Comparison of ENCODE assay signal across 15 cellular contexts in genomic region chr9:135956798-135957166, GRCh38. TPM values are rescaled to one million over a fixed set of nuclear protein-coding genes. Genes with fewer than 3 reads are reported as not detected.
DNase-seq lines count a peak whose midpoint lies in the region; ATAC-seq, FAIRE-seq and TF ChIP-seq lines count a peak whose summit lies in the region.
"Had no signal": no experiment of that assay in that cellular context is flagged by ENCODE, and none has a peak within 500 bp of the region (broad histone marks: within the 10 kb centered on the region; RNA-seq: fewer than 3 reads in every experiment).

No MANE protein-coding gene starts in this region.

- peaks cover 12 to 13% of the 10 kb centered on the region in 2 experiments for H3K4me1 Mint-ChIP-seq in H9

- no peak overlapping the region for H2AK5ac ChIP-seq in H9 (ENCODE audit: insufficient read length, low read length)

- peaks cover 75% of the 10 kb centered on the region for H3K36me3 ChIP-seq in K562 (ENCODE audit: control insufficient read depth, insufficient read depth, low read length)
- H3K36me3 ChIP-seq in psoas muscle (ENCODE audit: insufficient read depth in 1 of 2, low read depth in 1 of 2), result peaks cover 0 to 28% of the 10 kb centered on the region in 2 donors

- TF ChIP-seq RAD21 in K562 (CRISPR knock-in tag; conservative IDR thresholded peaks at IDR 0.05 in 1 of 2, IDR thresholded peaks at IDR 0.05 in 1 of 2), result no peak

- H3K4me3 ChIP-seq in K562 (peak overlapping the region; percentile 76), psoas muscle (peak overlapping the region; percentile 96)
- H3K4me3 ChIP-seq: GM23338 had no signal

- H3K79me2 ChIP-seq in H9 (ENCODE audit: insufficient read depth, low read length) (peaks cover 15% of the 10 kb centered on the region; the same call in 1 of the 2 replicates), K562 (ENCODE audit: control insufficient read depth, insufficient read depth, low read length) (peaks cover 91% of the 10 kb centered on the region)

- H3K9me3 ChIP-seq in H9 (ENCODE audit: control insufficient read depth, low read depth, low read length) (no peaks in the 10 kb centered on the region), K562 (replicated peaks; ENCODE audit: control insufficient read depth, insufficient read depth, low read depth, low read length) (no peaks in the 10 kb centered on the region), psoas muscle (no peaks in the 10 kb centered on the region)

- H3K27ac ChIP-seq in H9 (ENCODE audit: insufficient read length, low read depth, low read length) (no peak overlapping the region), K562 (ENCODE audit: extremely low read depth, low read depth, low read length) (peak overlapping the region; percentile 89), psoas muscle (peak overlapping the region; percentile 93)
- H3K27ac ChIP-seq: 22Rv1 had no signal

- no peaks in the 10 kb centered on the region for H3K9me3 Mint-ChIP-seq in H9
- H3K9me3 Mint-ChIP-seq: CD14-positive monocyte; CD8-positive, alpha-beta T cell; GM23338 had no signal

- H2BK15ac ChIP-seq in H9 (ENCODE audit: low read depth, low read length), result no peak overlapping the region

- TF ChIP-seq EP300 in K562 (IDR thresholded peaks at IDR 0.05; ENCODE audit: low read length), result no peak

- no peak overlapping the region for H3K23ac ChIP-seq in H9 (ENCODE audit: insufficient read length, low read depth, low read length)

- no peaks in the 10 kb centered on the region for H3K27me3 Mint-ChIP-seq in H9 (ENCODE audit: low read depth)

- no peak overlapping the region for H3K14ac ChIP-seq in H9 (ENCODE audit: insufficient read depth, low read length)

- ATAC-seq in Right ventricle myocardium inferior (peak; percentile 29), left cardiac atrium (no peak), K562 (no peak), psoas muscle (peak; percentile 57 to 64 (median 59))
- ATAC-seq: CD8-positive, alpha-beta T cell; GM23338 had no signal

- H3T11ph ChIP-seq in H9 (ENCODE audit: low read length), result no peak overlapping the region

- H3K27me3 ChIP-seq in H9 (ENCODE audit: insufficient read depth, low read length) (no peaks in the 10 kb centered on the region), K562 (ENCODE audit: control insufficient read depth in 2 of 2, insufficient read depth in 2 of 2, low read length in 2 of 2) (no peaks in the 10 kb centered on the region), psoas muscle (ENCODE audit: insufficient read depth in 3 of 3, low read length in 2 of 3) (no peaks in the 10 kb centered on the region)

- TF ChIP-seq CTCF in H9 (conservative IDR thresholded peaks at IDR 0.05) (no peak), K562 (IDR thresholded peaks at IDR 0.05 in 2 of 3, conservative IDR thresholded peaks at IDR 0.05 in 1 of 3; ENCODE audit: insufficient read depth in 2 of 3, low read depth in 1 of 3, low read length in 3 of 3) (no peak), psoas muscle (IDR thresholded peaks at IDR 0.05) (no peak), GM13977 (IDR thresholded peaks at IDR 0.05; ENCODE audit: extremely low read depth, insufficient read depth, missing control alignments) (no peak)

- H3K36me3 Mint-ChIP-seq in H9 (ENCODE audit: insufficient read depth in 1 of 3, low read depth in 3 of 3), result peaks cover 9 to 34% (median 33%) of the 10 kb centered on the region in 3 experiments; a peak in 6 of 7 replicates

- H3K79me1 ChIP-seq in H9 (ENCODE audit: insufficient read depth, low read depth, low read length, poor library complexity, severe bottlenecking), result peaks cover 2% of the 10 kb centered on the region

- no peak overlapping the region for H2BK20ac ChIP-seq in H9 (ENCODE audit: low read depth, low read length, poor library complexity, severe bottlenecking)

- H3K4me1 ChIP-seq in H9 (ENCODE audit: insufficient read depth, low read length) (no peaks in the 10 kb centered on the region; the same call in 1 of the 2 replicates), K562 (replicated peaks in 1 of 2; ENCODE audit: control insufficient read depth in 2 of 2, insufficient read depth in 2 of 2, low read length in 2 of 2) (peaks cover 43 to 48% of the 10 kb centered on the region in 2 experiments), psoas muscle (peaks cover 66% of the 10 kb centered on the region)

- H4K8ac ChIP-seq in H9 (replicated peaks; ENCODE audit: insufficient read length, low read depth, low read length), result no peak overlapping the region

- CTCF ChIA-PET in K562 (lab: Yijun Ruan, JAX; ENCODE audit: low intra/inter-chr PET ratio), result no interaction called here

- H4K20me1 ChIP-seq in H9 (ENCODE audit: control insufficient read depth, insufficient read depth, insufficient read length), result no peaks in the 10 kb centered on the region
- H4K20me1 ChIP-seq in K562 (replicated peaks; ENCODE audit: control insufficient read depth, insufficient read depth, low read length), result peaks cover 12% of the 10 kb centered on the region

- no peaks in the 10 kb centered on the region for H3K9me1 ChIP-seq in K562 (ENCODE audit: control insufficient read depth, insufficient read depth, low read length)

- no peak overlapping the region for H2BK5ac ChIP-seq in H9 (ENCODE audit: insufficient read length, low read length)

- H3K4me3 Mint-ChIP-seq in H9, result no peak overlapping the region
- H3K4me3 Mint-ChIP-seq: CD8-positive, alpha-beta T cell; GM23338 had no signal

- no peak overlapping the region for H3K4me2 ChIP-seq in H9 (ENCODE audit: insufficient read depth, insufficient read length, low read length)
- peak overlapping the region; percentile 99 for H3K4me2 ChIP-seq in K562 (ENCODE audit: insufficient read depth, low read length)
- H3K4me2 ChIP-seq: GM23338 had no signal

- no peak for TF ChIP-seq POLR2A in K562 (conservative IDR thresholded peaks at IDR 0.05)

- DNase-seq in Right ventricle myocardium inferior (ENCODE audit: missing footprints) (peak; percentile 37), left cardiac atrium (no peak), H9 (no peak), K562 (ENCODE audit: extremely low read depth in 1 of 4, low spot score in 3 of 4) (peak in 1 of 4 experiments; percentile 9), psoas muscle (peak; percentile 62 to 89), amniotic stem cell (lab: John Stamatoyannopoulos, UW) (no peak), inferior parietal cortex (ENCODE audit: extremely low spot score) (no peak), GM13977 (ENCODE audit: low spot score) (no peak)
- DNase-seq: DMS53, H7 had no signal

- POLR2A ChIA-PET in K562 (lab: Yijun Ruan, JAX), result interaction anchor here (0.5 to 1.6 kb wide), 9 partner anchors 14 to 403 kb away, joined by 3 to 5 read pairs (median 3); no protein-coding TSS in a partner anchor

- in situ Hi-C loops in K562 (cut with MboI) (no loop called here), GM13977 (cut with MboI; ENCODE audit: low pct_unique_long_range_greater_than_20kb, low sequenced_read_pairs, unreplicated experiment) (no loop called here)

- no peak overlapping the region for H3K9ac ChIP-seq in H9 (ENCODE audit: extremely low read depth, insufficient read length, low read length)
- peak overlapping the region; percentile 94 to 95 for H3K9ac ChIP-seq in K562 (ENCODE audit: insufficient read depth in 1 of 2, low read depth in 2 of 2, low read length in 2 of 2)

- no peak overlapping the region for H3K56ac ChIP-seq in H9 (ENCODE audit: insufficient read length, low read depth, low read length)

- no peak overlapping the region for H2BK120ac ChIP-seq in H9 (ENCODE audit: low read depth, low read length, poor library complexity, severe bottlenecking)

- peaks cover 5% of the 10 kb centered on the region for H3K23me2 ChIP-seq in H9 (ENCODE audit: insufficient read length, low read depth, low read length, poor library complexity, severe bottlenecking)

- no peak overlapping the region for H2BK12ac ChIP-seq in H9 (ENCODE audit: insufficient read length, low read depth, low read length)

- H2AFZ ChIP-seq in H9 (ENCODE audit: low read length) (no peak overlapping the region), K562 (ENCODE audit: low read depth, low read length) (no peak overlapping the region)
- H2AFZ ChIP-seq: GM23338 had no signal

- H4K5ac ChIP-seq in H9 (ENCODE audit: insufficient read length, low read depth, low read length), result no peak overlapping the region

- H3K27ac Mint-ChIP-seq in H9, result peak overlapping the region in 2 of 3 experiments; percentile 63 to 89; a peak in 2 of 7 replicates
- H3K27ac Mint-ChIP-seq: CD8-positive, alpha-beta T cell had no signal

- FAIRE-seq in K562 (lab: Jason Lieb, UNC), result no peak
- FAIRE-seq: GM18507 had no signal

- H3K4ac ChIP-seq in H9 (ENCODE audit: low read depth, low read length), result no peak overlapping the region

- intact Hi-C loops in Right ventricle myocardium inferior (cut with DNase I) (loop anchor here (10.0 kb wide), 1 partner anchor 742 kb away; no protein-coding TSS in a partner anchor), left cardiac atrium (cut with DNase I) (loop anchor here (5.0 to 10.0 kb wide), 2 partner anchors 44 to 52 kb away; partner anchors contain the start of gene CAMSAP1 (in 1 of the 2)), K562 (cut with micrococcal nuclease) (no loop called here), psoas muscle (cut with DNase I) (loop anchor here in 1 of 2 donors (2.0 kb wide), 1 partner anchor 50 kb away; the partner anchor contains the start of gene CAMSAP1)

- no peak overlapping the region for H4K91ac ChIP-seq in H9 (ENCODE audit: insufficient read length, low read depth, low read length)

- H3K18ac ChIP-seq in H9 (ENCODE audit: insufficient read length, low read depth, low read length), result no peak overlapping the region

- BruUV-seq in K562 (replicated peaks; lab: Mats Ljungman, UMichigan), result no TSS peak

- WGBS in H9 (ENCODE audit: extremely low coverage, insufficient read length, low lambda C conversion rate), result no CpG with 5 or more reads among the region's 8 CpGs
- WGBS in K562 (ENCODE audit: insufficient coverage, low coverage, missing lambda C conversion rate), result 1% methylated on average over 8 of the region's 8 CpGs
- 32 to 41% (median 41%) methylated on average over 8 of the region's 8 CpGs for WGBS in psoas muscle, 3 donors

RNA-seq across cellular contexts. Expression of gene UBAC1, which starts 4.4 kb away (rescaled TPM):
- total RNA-seq in Right ventricle myocardium inferior (119 TPM), left cardiac atrium (10 to 100 TPM; 64.9 to 65.7 TPM), H9 (2021) (46.3 and 47.5 TPM in 2 replicates), K562 (2014; rRNA removed) (399 and 504 TPM in 2 replicates), K562 (2014; rRNA removed; fragmentation: Illumina TruSeq; extraction: Trizol) (138 and 145 TPM in 2 replicates), K562 (2015; rRNA removed; fragmentation: Illumina TruSeq; extraction: Trizol) (166 and 171 TPM in 2 replicates), K562 (2021) (294 and 309 TPM in 2 replicates), psoas muscle (100 to 1,000 TPM; 140 to 233 (median 174) TPM)
- total RNA-seq in K562 (2011; cell fraction: chromatin; rRNA removed; ENCODE audit: low replicate concordance), result 536 and 854 TPM in 2 replicates
- 552 and 553 TPM in 2 replicates for total RNA-seq in K562 (2011; cell fraction: nucleolus; rRNA removed)
- total RNA-seq in K562 (2011; cell fraction: nucleoplasm; rRNA removed), result 447 and 492 TPM in 2 replicates
- polyA plus RNA-seq in K562 (2011; rRNA removed) (385 and 395 TPM in 2 replicates), K562 (2014; fragmentation: Illumina TruSeq; extraction: Trizol) (219 and 228 TPM in 2 replicates), K562 (2014; fragmentation: Nextera tagmentation; extraction: Ambion mirVana) (100 to 1,000 TPM in 1 of 2 experiments, 10 to 100 TPM in 1; 94.0 to 117 TPM), K562 (2014; rRNA removed) (381 and 405 TPM in 2 replicates), psoas muscle (100 to 1,000 TPM in 2 of 3 donors, 10 to 100 TPM in 1; 71.1 to 261 (median 154) TPM)
- 447 and 505 TPM in 2 replicates for polyA plus RNA-seq in K562 (2011; cell fraction: cytosol; rRNA removed)
- 838 and 845 TPM in 2 replicates for polyA plus RNA-seq in K562 (2011; cell fraction: nucleus; rRNA removed)
- polyA plus RNA-seq in K562 (2012), result 178 and 239 TPM in 2 replicates
- 128 and 165 TPM in 2 replicates for polyA minus RNA-seq in K562 (2011; rRNA and poly(A)+ RNA removed)
- 110 and 129 TPM in 2 replicates for polyA minus RNA-seq in K562 (2011; cell fraction: cytosol; rRNA and poly(A)+ RNA removed)
- 120 and 171 TPM in 2 replicates for polyA minus RNA-seq in K562 (2011; cell fraction: nucleus; rRNA and poly(A)+ RNA removed)

RNA-seq across cellular contexts. Expression of gene CAMSAP1, which starts 49.4 kb away (rescaled TPM):
- total RNA-seq in Right ventricle myocardium inferior, result 17.6 TPM
- 10 to 100 TPM; 17.2 to 17.6 TPM for total RNA-seq in left cardiac atrium
- total RNA-seq in H9 (2021), result 43.6 and 52.7 TPM in 2 replicates
- 40.9 and 68.9 TPM in 2 replicates for total RNA-seq in K562 (2011; cell fraction: chromatin; rRNA removed; ENCODE audit: low replicate concordance)
- 21.5 and 22.4 TPM in 2 replicates for total RNA-seq in K562 (2011; cell fraction: nucleolus; rRNA removed)
- 36.1 and 42.5 TPM in 2 replicates for total RNA-seq in K562 (2011; cell fraction: nucleoplasm; rRNA removed)
- 18.1 and 23.4 TPM in 2 replicates for total RNA-seq in K562 (2014; rRNA removed)
- 14.3 TPM in 2 replicates for total RNA-seq in K562 (2014; rRNA removed; fragmentation: Illumina TruSeq; extraction: Trizol)
- 13.9 and 15.7 TPM in 2 replicates for total RNA-seq in K562 (2015; rRNA removed; fragmentation: Illumina TruSeq; extraction: Trizol)
- total RNA-seq in K562 (2021), result 28.8 and 32.8 TPM in 2 replicates
- polyA plus RNA-seq in K562 (2011; rRNA removed), result 6.3 and 6.9 TPM in 2 replicates
- polyA plus RNA-seq in K562 (2011; cell fraction: cytosol; rRNA removed), result 6.3 and 8.3 TPM in 2 replicates
- 15.6 and 19.6 TPM in 2 replicates for polyA plus RNA-seq in K562 (2011; cell fraction: nucleus; rRNA removed)
- 10.6 and 11.9 TPM in 2 replicates for polyA plus RNA-seq in K562 (2012)
- 14.9 and 19.7 TPM in 2 replicates for polyA plus RNA-seq in K562 (2014; fragmentation: Illumina TruSeq; extraction: Trizol)
- 1 to 10 TPM; 1.5 to 1.6 TPM for polyA plus RNA-seq in K562 (2014; fragmentation: Nextera tagmentation; extraction: Ambion mirVana)
- 10.0 and 11.3 TPM in 2 replicates for polyA plus RNA-seq in K562 (2014; rRNA removed)
- polyA minus RNA-seq in K562 (2011; rRNA and poly(A)+ RNA removed), result 14.1 and 20.0 TPM in 2 replicates
- polyA minus RNA-seq in K562 (2011; cell fraction: cytosol; rRNA and poly(A)+ RNA removed), result 42.2 and 76.3 TPM in 2 replicates
- 11.4 and 23.5 TPM in 2 replicates for polyA minus RNA-seq in K562 (2011; cell fraction: nucleus; rRNA and poly(A)+ RNA removed)
- total RNA-seq in psoas muscle, result 10 to 100 TPM; 38.0 to 48.5 (median 43.4) TPM
- polyA plus RNA-seq in psoas muscle, result 10 to 100 TPM; 21.3 to 51.5 (median 24.1) TPM

Comparison
In these comparisons a context has a peak if more than half of its experiments do, and no peak if none do; other contexts are left out.
1. ATAC-seq: peak in Right ventricle myocardium inferior (single experiment) and psoas muscle (4 of 4); none in left cardiac atrium (0 of 2) and K562 (single experiment).
2. DNase-seq: peak in Right ventricle myocardium inferior (single experiment) and psoas muscle (2 of 2); none in left cardiac atrium (single experiment), H9 (single experiment), amniotic stem cell (single experiment), inferior parietal cortex (single experiment) and GM13977 (single experiment).